In the genomic region with DNA sequence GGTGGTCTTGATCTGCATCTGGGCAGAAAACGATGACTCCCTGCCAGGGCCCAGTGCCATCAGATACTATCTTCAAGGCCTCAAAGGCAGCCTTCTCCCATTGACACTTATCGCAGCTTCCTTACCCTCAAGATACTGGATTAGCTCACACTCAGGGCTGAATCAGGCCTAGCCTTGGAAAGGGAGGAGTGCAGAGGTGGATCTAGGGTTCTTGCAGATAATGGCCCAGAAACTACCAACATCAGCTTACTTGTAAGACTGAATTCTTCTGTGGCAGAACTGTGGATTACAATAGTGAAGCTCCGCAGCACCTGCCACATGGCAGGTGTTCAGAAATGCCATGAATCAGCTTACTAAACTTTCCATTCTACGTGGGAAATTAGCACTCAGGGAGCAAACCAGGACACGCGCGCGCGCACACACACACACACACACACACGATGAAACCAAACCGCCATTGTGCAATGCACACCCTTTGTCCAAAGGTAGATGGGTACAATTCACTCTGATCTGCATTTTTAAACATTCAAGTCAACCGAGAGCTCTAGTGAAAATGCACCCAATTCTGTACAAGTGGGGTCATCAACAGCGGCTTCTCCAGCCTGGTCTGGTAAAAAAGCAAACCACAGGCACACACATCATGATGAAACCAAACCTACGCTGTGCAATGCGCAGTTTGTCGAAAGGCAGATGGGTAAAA, we compare ENCODE assay signal across 1 cellular context.
TF ChIP-seq lines count a peak whose summit lies in the region.

No MANE protein-coding gene starts in this region.

TF ChIP-seq in HepG2, 621 proteins besides CTCF, POLR2A, EP300 and RAD21 (continued from another document):
- TF ChIP-seq, protein P1, sequence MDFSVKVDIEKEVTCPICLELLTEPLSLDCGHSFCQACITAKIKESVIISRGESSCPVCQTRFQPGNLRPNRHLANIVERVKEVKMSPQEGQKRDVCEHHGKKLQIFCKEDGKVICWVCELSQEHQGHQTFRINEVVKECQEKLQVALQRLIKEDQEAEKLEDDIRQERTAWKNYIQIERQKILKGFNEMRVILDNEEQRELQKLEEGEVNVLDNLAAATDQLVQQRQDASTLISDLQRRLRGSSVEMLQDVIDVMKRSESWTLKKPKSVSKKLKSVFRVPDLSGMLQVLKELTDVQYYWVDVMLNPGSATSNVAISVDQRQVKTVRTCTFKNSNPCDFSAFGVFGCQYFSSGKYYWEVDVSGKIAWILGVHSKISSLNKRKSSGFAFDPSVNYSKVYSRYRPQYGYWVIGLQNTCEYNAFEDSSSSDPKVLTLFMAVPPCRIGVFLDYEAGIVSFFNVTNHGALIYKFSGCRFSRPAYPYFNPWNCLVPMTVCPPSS (IDR thresholded peaks at IDR 0.05): no peak
- TF ChIP-seq ZNF746 (CRISPR knock-in tag; IDR thresholded peaks at IDR 0.05): no peak
- TF ChIP-seq, protein P2, sequence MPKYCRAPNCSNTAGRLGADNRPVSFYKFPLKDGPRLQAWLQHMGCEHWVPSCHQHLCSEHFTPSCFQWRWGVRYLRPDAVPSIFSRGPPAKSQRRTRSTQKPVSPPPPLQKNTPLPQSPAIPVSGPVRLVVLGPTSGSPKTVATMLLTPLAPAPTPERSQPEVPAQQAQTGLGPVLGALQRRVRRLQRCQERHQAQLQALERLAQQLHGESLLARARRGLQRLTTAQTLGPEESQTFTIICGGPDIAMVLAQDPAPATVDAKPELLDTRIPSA (CRISPR knock-in tag; IDR thresholded peaks at IDR 0.05; ENCODE audit: borderline replicate concordance): no peak
- TF ChIP-seq RNF2 (conservative IDR thresholded peaks at IDR 0.05; ENCODE audit: low read depth): 0 out of 2 replicates have a peak, but pooled peaks have one; percentile 23
- TF ChIP-seq ZNF274 (CRISPR knock-in tag; IDR thresholded peaks at IDR 0.05): no peak
- TF ChIP-seq RXRA (CRISPR knock-in tag; IDR thresholded peaks at IDR 0.05): peak; percentile 80
- TF ChIP-seq KDM5A (IDR thresholded peaks at IDR 0.05; ENCODE audit: borderline replicate concordance, low read length): no peak; the same call in 1 of the 2 replicates
- no peak for TF ChIP-seq SMAD3 (CRISPR knock-in tag; IDR thresholded peaks at IDR 0.05)
- TF ChIP-seq, protein P3, sequence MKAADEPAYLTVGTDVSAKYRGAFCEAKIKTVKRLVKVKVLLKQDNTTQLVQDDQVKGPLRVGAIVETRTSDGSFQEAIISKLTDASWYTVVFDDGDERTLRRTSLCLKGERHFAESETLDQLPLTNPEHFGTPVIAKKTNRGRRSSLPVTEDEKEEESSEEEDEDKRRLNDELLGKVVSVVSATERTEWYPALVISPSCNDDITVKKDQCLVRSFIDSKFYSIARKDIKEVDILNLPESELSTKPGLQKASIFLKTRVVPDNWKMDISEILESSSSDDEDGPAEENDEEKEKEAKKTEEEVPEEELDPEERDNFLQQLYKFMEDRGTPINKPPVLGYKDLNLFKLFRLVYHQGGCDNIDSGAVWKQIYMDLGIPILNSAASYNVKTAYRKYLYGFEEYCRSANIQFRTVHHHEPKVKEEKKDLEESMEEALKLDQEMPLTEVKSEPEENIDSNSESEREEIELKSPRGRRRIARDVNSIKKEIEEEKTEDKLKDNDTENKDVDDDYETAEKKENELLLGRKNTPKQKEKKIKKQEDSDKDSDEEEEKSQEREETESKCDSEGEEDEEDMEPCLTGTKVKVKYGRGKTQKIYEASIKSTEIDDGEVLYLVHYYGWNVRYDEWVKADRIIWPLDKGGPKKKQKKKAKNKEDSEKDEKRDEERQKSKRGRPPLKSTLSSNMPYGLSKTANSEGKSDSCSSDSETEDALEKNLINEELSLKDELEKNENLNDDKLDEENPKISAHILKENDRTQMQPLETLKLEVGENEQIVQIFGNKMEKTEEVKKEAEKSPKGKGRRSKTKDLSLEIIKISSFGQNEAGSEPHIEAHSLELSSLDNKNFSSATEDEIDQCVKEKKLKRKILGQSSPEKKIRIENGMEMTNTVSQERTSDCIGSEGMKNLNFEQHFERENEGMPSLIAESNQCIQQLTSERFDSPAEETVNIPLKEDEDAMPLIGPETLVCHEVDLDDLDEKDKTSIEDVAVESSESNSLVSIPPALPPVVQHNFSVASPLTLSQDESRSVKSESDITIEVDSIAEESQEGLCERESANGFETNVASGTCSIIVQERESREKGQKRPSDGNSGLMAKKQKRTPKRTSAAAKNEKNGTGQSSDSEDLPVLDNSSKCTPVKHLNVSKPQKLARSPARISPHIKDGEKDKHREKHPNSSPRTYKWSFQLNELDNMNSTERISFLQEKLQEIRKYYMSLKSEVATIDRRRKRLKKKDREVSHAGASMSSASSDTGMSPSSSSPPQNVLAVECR (CRISPR knock-in tag; IDR thresholded peaks at IDR 0.05; ENCODE audit: borderline replicate concordance): no peak
- 0 out of 2 replicates have a peak, but pooled peaks have one; percentile 20 for TF ChIP-seq ZNF232 (CRISPR knock-in tag; IDR thresholded peaks at IDR 0.05; ENCODE audit: borderline replicate concordance)
- TF ChIP-seq ZNF350 (CRISPR knock-in tag; IDR thresholded peaks at IDR 0.05; ENCODE audit: borderline replicate concordance, low read depth): no peak
- no peak for TF ChIP-seq ZFP82 (CRISPR knock-in tag; IDR thresholded peaks at IDR 0.05; ENCODE audit: borderline replicate concordance)
- no peak for TF ChIP-seq FOXK1 (CRISPR knock-in tag; IDR thresholded peaks at IDR 0.05; ENCODE audit: borderline replicate concordance, low read depth)
- no peak for TF ChIP-seq SUZ12 (IDR thresholded peaks at IDR 0.05; ENCODE audit: low read depth, low read length)
- TF ChIP-seq ZNF143 (CRISPR knock-in tag; IDR thresholded peaks at IDR 0.05): no peak
- TF ChIP-seq WIZ (CRISPR knock-in tag; IDR thresholded peaks at IDR 0.05): 0 out of 2 replicates have a peak, but pooled peaks have one; percentile 2
- TF ChIP-seq, protein P4, sequence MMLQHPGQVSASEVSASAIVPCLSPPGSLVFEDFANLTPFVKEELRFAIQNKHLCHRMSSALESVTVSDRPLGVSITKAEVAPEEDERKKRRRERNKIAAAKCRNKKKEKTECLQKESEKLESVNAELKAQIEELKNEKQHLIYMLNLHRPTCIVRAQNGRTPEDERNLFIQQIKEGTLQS (CRISPR knock-in tag; IDR thresholded peaks at IDR 0.05): no peak
- no peak for TF ChIP-seq PTBP1 (IDR thresholded peaks at IDR 0.05; ENCODE audit: low read depth, low read length, poor library complexity, severe bottlenecking)
- TF ChIP-seq, protein P5, sequence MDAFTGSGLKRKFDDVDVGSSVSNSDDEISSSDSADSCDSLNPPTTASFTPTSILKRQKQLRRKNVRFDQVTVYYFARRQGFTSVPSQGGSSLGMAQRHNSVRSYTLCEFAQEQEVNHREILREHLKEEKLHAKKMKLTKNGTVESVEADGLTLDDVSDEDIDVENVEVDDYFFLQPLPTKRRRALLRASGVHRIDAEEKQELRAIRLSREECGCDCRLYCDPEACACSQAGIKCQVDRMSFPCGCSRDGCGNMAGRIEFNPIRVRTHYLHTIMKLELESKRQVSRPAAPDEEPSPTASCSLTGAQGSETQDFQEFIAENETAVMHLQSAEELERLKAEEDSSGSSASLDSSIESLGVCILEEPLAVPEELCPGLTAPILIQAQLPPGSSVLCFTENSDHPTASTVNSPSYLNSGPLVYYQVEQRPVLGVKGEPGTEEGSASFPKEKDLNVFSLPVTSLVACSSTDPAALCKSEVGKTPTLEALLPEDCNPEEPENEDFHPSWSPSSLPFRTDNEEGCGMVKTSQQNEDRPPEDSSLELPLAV (CRISPR knock-in tag; conservative IDR thresholded peaks at IDR 0.05; ENCODE audit: low read depth): no peak
- TF ChIP-seq, protein P6, sequence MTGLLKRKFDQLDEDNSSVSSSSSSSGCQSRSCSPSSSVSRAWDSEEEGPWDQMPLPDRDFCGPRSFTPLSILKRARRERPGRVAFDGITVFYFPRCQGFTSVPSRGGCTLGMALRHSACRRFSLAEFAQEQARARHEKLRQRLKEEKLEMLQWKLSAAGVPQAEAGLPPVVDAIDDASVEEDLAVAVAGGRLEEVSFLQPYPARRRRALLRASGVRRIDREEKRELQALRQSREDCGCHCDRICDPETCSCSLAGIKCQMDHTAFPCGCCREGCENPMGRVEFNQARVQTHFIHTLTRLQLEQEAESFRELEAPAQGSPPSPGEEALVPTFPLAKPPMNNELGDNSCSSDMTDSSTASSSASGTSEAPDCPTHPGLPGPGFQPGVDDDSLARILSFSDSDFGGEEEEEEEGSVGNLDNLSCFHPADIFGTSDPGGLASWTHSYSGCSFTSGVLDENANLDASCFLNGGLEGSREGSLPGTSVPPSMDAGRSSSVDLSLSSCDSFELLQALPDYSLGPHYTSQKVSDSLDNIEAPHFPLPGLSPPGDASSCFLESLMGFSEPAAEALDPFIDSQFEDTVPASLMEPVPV (CRISPR knock-in tag; IDR thresholded peaks at IDR 0.05): no peak; the same call in 1 of the 2 replicates
- no peak for TF ChIP-seq PHF20 (CRISPR knock-in tag; IDR thresholded peaks at IDR 0.05)
- TF ChIP-seq NR1H2 (CRISPR knock-in tag; IDR thresholded peaks at IDR 0.05; ENCODE audit: borderline replicate concordance, low read depth): no peak
- no peak for TF ChIP-seq GTF3A (CRISPR knock-in tag; conservative IDR thresholded peaks at IDR 0.05)
- TF ChIP-seq HNF4A (CRISPR knock-in tag; IDR thresholded peaks at IDR 0.05): no peak; the same call in 1 of the 2 replicates
- 0 out of 2 replicates have a peak, but pooled peaks have one; percentile 40 for TF ChIP-seq ZC3H13 (CRISPR knock-in tag; IDR thresholded peaks at IDR 0.05)
- TF ChIP-seq, protein P7, sequence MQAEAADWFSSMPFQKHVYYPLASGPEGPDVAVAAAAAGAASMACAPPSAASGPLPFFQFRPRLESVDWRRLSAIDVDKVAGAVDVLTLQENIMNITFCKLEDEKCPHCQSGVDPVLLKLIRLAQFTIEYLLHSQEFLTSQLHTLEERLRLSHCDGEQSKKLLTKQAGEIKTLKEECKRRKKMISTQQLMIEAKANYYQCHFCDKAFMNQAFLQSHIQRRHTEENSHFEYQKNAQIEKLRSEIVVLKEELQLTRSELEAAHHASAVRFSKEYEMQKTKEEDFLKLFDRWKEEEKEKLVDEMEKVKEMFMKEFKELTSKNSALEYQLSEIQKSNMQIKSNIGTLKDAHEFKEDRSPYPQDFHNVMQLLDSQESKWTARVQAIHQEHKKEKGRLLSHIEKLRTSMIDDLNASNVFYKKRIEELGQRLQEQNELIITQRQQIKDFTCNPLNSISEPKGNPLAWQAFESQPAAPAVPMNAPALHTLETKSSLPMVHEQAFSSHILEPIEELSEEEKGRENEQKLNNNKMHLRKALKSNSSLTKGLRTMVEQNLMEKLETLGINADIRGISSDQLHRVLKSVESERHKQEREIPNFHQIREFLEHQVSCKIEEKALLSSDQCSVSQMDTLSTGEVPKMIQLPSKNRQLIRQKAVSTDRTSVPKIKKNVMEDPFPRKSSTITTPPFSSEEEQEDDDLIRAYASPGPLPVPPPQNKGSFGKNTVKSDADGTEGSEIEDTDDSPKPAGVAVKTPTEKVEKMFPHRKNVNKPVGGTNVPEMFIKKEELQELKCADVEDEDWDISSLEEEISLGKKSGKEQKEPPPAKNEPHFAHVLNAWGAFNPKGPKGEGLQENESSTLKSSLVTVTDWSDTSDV (CRISPR knock-in tag; IDR thresholded peaks at IDR 0.05): no peak
- TF ChIP-seq KAT7 (CRISPR knock-in tag; IDR thresholded peaks at IDR 0.05; ENCODE audit: borderline replicate concordance): peak; percentile 77
- no peak for TF ChIP-seq TCF7L2 (IDR thresholded peaks at IDR 0.05; ENCODE audit: low read depth, low read length)
